Comparison of ENCODE assay signal across 8 cellular contexts in genomic region chr6:82365011-82365751, GRCh38.
DNase-seq lines count a peak whose midpoint lies in the region; ATAC-seq and TF ChIP-seq lines count a peak whose summit lies in the region.

No MANE protein-coding gene starts in this region.

- peak overlapping the region; percentile 42 for H3K27ac ChIP-seq in stomach smooth muscle (ENCODE audit: low read length)

- no peaks in the 10 kb centered on the region for H3K36me3 ChIP-seq in stomach smooth muscle (ENCODE audit: control insufficient read depth in 2 of 2, insufficient read depth in 2 of 2, low read length in 2 of 2)

- peaks cover 18% of the 10 kb centered on the region for H3K4me1 ChIP-seq in stomach smooth muscle (ENCODE audit: control insufficient read depth, insufficient read depth, low read length)

- peak overlapping the region; percentile 82 to 92 for H3K4me3 ChIP-seq in cardiac fibroblast (replicated peaks in 1 of 2; ENCODE audit: low read depth in 2 of 2, low read length in 2 of 2)
- peak overlapping the region; percentile 77 to 79 for H3K4me3 ChIP-seq in stomach smooth muscle (ENCODE audit: low read length in 2 of 2)

- H3K27me3 ChIP-seq in stomach smooth muscle (ENCODE audit: control insufficient read depth in 1 of 2, insufficient read depth in 2 of 2, low read length in 2 of 2), result peaks cover 20 to 39% of the 10 kb centered on the region in 2 donors

- TF ChIP-seq CTCF in cardiac fibroblast (IDR thresholded peaks at IDR 0.05; ENCODE audit: low read depth, low read length), result peak; percentile 5

- ATAC-seq in GM18909 (IDR thresholded peaks at IDR 0.05; ENCODE audit: poor library complexity, unreplicated experiment) (peak; percentile 31), HG03045 (IDR thresholded peaks at IDR 0.05; ENCODE audit: unreplicated experiment) (no peak)

- peak; percentile 41 for DNase-seq in AG08396 (ENCODE audit: low spot score)
- peak; percentile 52 for DNase-seq in NCI-H345 (lab: John Stamatoyannopoulos, UW)
- peak; percentile 44 for DNase-seq in cardiac fibroblast (ENCODE audit: low read depth in 2 of 2)
- peak; percentile 75 for DNase-seq in left kidney (ENCODE audit: low read depth, low spot score)
- no peak for DNase-seq in NCI-H1048 (lab: John Stamatoyannopoulos, UW)

- no peak overlapping the region for H3K9ac ChIP-seq in stomach smooth muscle (ENCODE audit: low read length in 2 of 2)

- no peaks in the 10 kb centered on the region for H3K9me3 ChIP-seq in stomach smooth muscle (ENCODE audit: control insufficient read depth in 2 of 2, low read length in 2 of 2)
